15 cellular contexts compared by ENCODE assay signal in genomic region chr13:33004454-33004853, GRCh38. TPM values are rescaled to one million over a fixed set of nuclear protein-coding genes. Genes with fewer than 3 reads are reported as not detected.
DNase-seq lines count a peak whose midpoint lies in the region; ATAC-seq and TF ChIP-seq lines count a peak whose summit lies in the region.
"Had no signal": no experiment of that assay in that cellular context is flagged by ENCODE, and none has a peak within 500 bp of the region (broad histone marks: within the 10 kb centered on the region; RNA-seq: fewer than 3 reads in every experiment).

No MANE protein-coding gene starts in this region.

- no peak overlapping the region for H3K4me3 Mint-ChIP-seq in stimulated activated effector memory CD8-positive, alpha-beta T cell treated with anti-CD3 and anti-CD28 coated beads, Interleukin-12 subunit alpha, Interleukin-12 subunit beta, amount 100 ng/mL, for 72 hours

- H4K8ac ChIP-seq in neuronal stem cell (ENCODE audit: low read depth, low read length), result no peak overlapping the region

- no peak overlapping the region for H2BK15ac ChIP-seq in neuronal stem cell (ENCODE audit: low read length)

- H3K4me1 Mint-ChIP-seq in stimulated activated effector memory CD8-positive, alpha-beta T cell treated with anti-CD3 and anti-CD28 coated beads, Interleukin-12 subunit alpha, Interleukin-12 subunit beta, amount 100 ng/mL, for 72 hours, result no peaks in the 10 kb centered on the region

- no peak for TF ChIP-seq CTCF in fibroblast of villous mesenchyme (IDR thresholded peaks at IDR 0.05; ENCODE audit: insufficient read depth, low read depth, low read length)

- no peak overlapping the region for H2BK5ac ChIP-seq in neuronal stem cell (ENCODE audit: low read length)

- no peak overlapping the region for H3K14ac ChIP-seq in neuronal stem cell (ENCODE audit: low read length)

- peaks cover 7 to 16% of the 10 kb centered on the region in 2 donors for H3K4me1 ChIP-seq in neuronal stem cell (ENCODE audit: control insufficient read depth in 2 of 2, insufficient read depth in 1 of 2, low read depth in 1 of 2, low read length in 2 of 2)

- DNase-seq in AG20443 (ENCODE audit: low spot score) (peak; percentile 44), NCI-H2227 (lab: John Stamatoyannopoulos, UW; ENCODE audit: unreplicated experiment) (peak; percentile 32), fibroblast of villous mesenchyme (ENCODE audit: low read depth) (peak; percentile 3), neuronal stem cell (ENCODE audit: low spot score) (no peak), posterior cingulate gyrus (no peak)
- DNase-seq in stimulated activated effector memory CD8-positive, alpha-beta T cell treated with anti-CD3 and anti-CD28 coated beads, Interleukin-12 subunit alpha, Interleukin-12 subunit beta, amount 100 ng/mL, for 72 hours (ENCODE audit: low spot score in 2 of 2), result no peak
- DNase-seq: activated CD4-positive, alpha-beta T cell treated with anti-CD3 and anti-CD28 coated beads, Interleukin-2, amount 50 U/mL, for 4 hours; effector memory CD4-positive, alpha-beta T cell; retina had no signal

- WGBS in neuronal stem cell (ENCODE audit: extremely low coverage in 2 of 2, insufficient read length in 2 of 2, insufficient replicate concordance in 1 of 2), 2 donors, result no CpG with 5 or more reads among the region's 3 CpGs

- ATAC-seq in HG02610 (IDR thresholded peaks at IDR 0.05; ENCODE audit: unreplicated experiment), result no peak
- no peak for ATAC-seq in stimulated activated effector memory CD8-positive, alpha-beta T cell treated with anti-CD3 and anti-CD28 coated beads, Interleukin-12 subunit alpha, Interleukin-12 subunit beta, amount 100 ng/mL, for 72 hours
- ATAC-seq in GM18909 (IDR thresholded peaks at IDR 0.05; ENCODE audit: poor library complexity, unreplicated experiment), result no peak
- ATAC-seq: activated naive CD4-positive, alpha-beta T cell treated with anti-CD3 and anti-CD28 coated beads, Interleukin-2, amount 50 U/mL, for 72 hours had no signal

- no peak overlapping the region for H3K4me3 ChIP-seq in fibroblast of villous mesenchyme (ENCODE audit: low read depth, low read length)
- H3K4me3 ChIP-seq in neuronal stem cell (ENCODE audit: low read length in 2 of 2), result no peak overlapping the region

- no peak overlapping the region for H3K23ac ChIP-seq in neuronal stem cell (ENCODE audit: low read depth, low read length, poor library complexity)

- no peak overlapping the region for H3K27ac Mint-ChIP-seq in stimulated activated effector memory CD8-positive, alpha-beta T cell treated with anti-CD3 and anti-CD28 coated beads, Interleukin-12 subunit alpha, Interleukin-12 subunit beta, amount 100 ng/mL, for 72 hours
- H3K27ac Mint-ChIP-seq: activated naive CD4-positive, alpha-beta T cell treated with anti-CD3 and anti-CD28 coated beads, Interleukin-2, amount 50 U/mL, for 72 hours had no signal

- no peak overlapping the region for H3K4ac ChIP-seq in neuronal stem cell (ENCODE audit: low read length)

- H3K9me3 Mint-ChIP-seq in stimulated activated effector memory CD8-positive, alpha-beta T cell treated with anti-CD3 and anti-CD28 coated beads, Interleukin-12 subunit alpha, Interleukin-12 subunit beta, amount 100 ng/mL, for 72 hours, result peaks cover 16% of the 10 kb centered on the region

- intact Hi-C loops in posterior cingulate gyrus (cut with DNase I), result no loop called here

- H3K9me3 ChIP-seq in neuronal stem cell (replicated peaks in 1 of 2; ENCODE audit: control insufficient read depth in 2 of 2, insufficient read depth in 1 of 2, low read depth in 1 of 2, low read length in 2 of 2), result peaks cover 12 to 14% of the 10 kb centered on the region in 2 donors

- H2BK120ac ChIP-seq in neuronal stem cell (ENCODE audit: low read depth, low read length), result no peak overlapping the region

- H2BK12ac ChIP-seq in neuronal stem cell (ENCODE audit: low read length), result no peak overlapping the region

- no peak overlapping the region for H3K4me2 ChIP-seq in neuronal stem cell (ENCODE audit: insufficient read depth, low read length, poor library complexity, severe bottlenecking)

- H2AK5ac ChIP-seq in neuronal stem cell (ENCODE audit: low read depth, low read length), result no peak overlapping the region

- no peaks in the 10 kb centered on the region for H3K27me3 ChIP-seq in neuronal stem cell (ENCODE audit: control insufficient read depth in 3 of 3, insufficient read depth in 3 of 3, low read depth in 1 of 3, low read length in 3 of 3)

- peak overlapping the region; percentile 54 for H3K27ac ChIP-seq in neuronal stem cell (replicated peaks; ENCODE audit: low read length)

- no peak overlapping the region for H3K18ac ChIP-seq in neuronal stem cell (ENCODE audit: low read length)

- H3K36me3 ChIP-seq in neuronal stem cell (replicated peaks in 1 of 2; ENCODE audit: control insufficient read depth in 2 of 2, insufficient read depth in 2 of 2, low read length in 2 of 2), result peaks cover 0 to 6% of the 10 kb centered on the region in 2 donors

- no peaks in the 10 kb centered on the region for H3K79me1 ChIP-seq in neuronal stem cell (ENCODE audit: low read depth, low read length)

- H3K36me3 Mint-ChIP-seq in stimulated activated effector memory CD8-positive, alpha-beta T cell treated with anti-CD3 and anti-CD28 coated beads, Interleukin-12 subunit alpha, Interleukin-12 subunit beta, amount 100 ng/mL, for 72 hours, result no peaks in the 10 kb centered on the region

- H3K9ac ChIP-seq in neuronal stem cell (ENCODE audit: low read depth, low read length, poor library complexity), result no peak overlapping the region

- H4K91ac ChIP-seq in neuronal stem cell (ENCODE audit: low read depth, low read length, poor library complexity), result no peak overlapping the region

- peak overlapping the region; percentile 66 for H2AFZ ChIP-seq in neuronal stem cell (ENCODE audit: low read length)

RNA-seq across cellular contexts. Expression of gene KL, which starts 11.8 kb away (rescaled TPM):
- total RNA-seq in fibroblast of villous mesenchyme, result under 0.01 TPM in 2 replicates
- polyA plus RNA-seq in neuronal stem cell (2013, experiment 1 of 2), result 0.08 TPM
- polyA plus RNA-seq in neuronal stem cell (2013, experiment 2 of 2), result 0.04 TPM
- total RNA-seq: HT-29, SK-MEL-5 had no signal
- polyA plus RNA-seq: keratinocyte had no signal

Comparison
In these comparisons a context has a peak if more than half of its experiments do, and no peak if none do; other contexts are left out.
1. DNase-seq: peak in AG20443 (single experiment), NCI-H2227 (single experiment) and fibroblast of villous mesenchyme (single experiment); none in neuronal stem cell (single experiment), stimulated activated effector memory CD8-positive, alpha-beta T cell treated with anti-CD3 and anti-CD28 coated beads, Interleukin-12 subunit alpha, Interleukin-12 subunit beta, amount 100 ng/mL, for 72 hours (0 of 2) and posterior cingulate gyrus (0 of 10).